19 cellular contexts compared by ENCODE assay signal in genomic region chr11:95886462-95886861, GRCh38. TPM values are rescaled to one million over a fixed set of nuclear protein-coding genes. Genes with fewer than 3 reads are reported as not detected.
DNase-seq lines count a peak whose midpoint lies in the region; ATAC-seq, FAIRE-seq and TF ChIP-seq lines count a peak whose summit lies in the region.
"Had no signal": no experiment of that assay in that cellular context is flagged by ENCODE, and none has a peak within 500 bp of the region (broad histone marks: within the 10 kb centered on the region; RNA-seq: fewer than 3 reads in every experiment).

No MANE protein-coding gene starts in this region.

- no peak overlapping the region for H3K4me2 ChIP-seq in astrocyte (ENCODE audit: low read length)

- no peak overlapping the region for H2AFZ ChIP-seq in astrocyte (ENCODE audit: low read depth, low read length)

- H3K36me3 ChIP-seq in astrocyte (ENCODE audit: insufficient read depth, low read length), result peaks cover 6% of the 10 kb centered on the region

- no peak overlapping the region for H3K4me3 Mint-ChIP-seq in astrocyte (ENCODE audit: unreplicated experiment)
- H3K4me3 Mint-ChIP-seq: CD4-positive, CD25-positive, alpha-beta regulatory T cell; CD8-positive, alpha-beta memory T cell; IgD-negative memory B cell had no signal

- DNase-seq in ELR (ENCODE audit: low read depth), result peak; percentile 18
- no peak for DNase-seq in astrocyte (ENCODE audit: low read depth)
- peak; percentile 14 for DNase-seq in iris pigment epithelial cell (ENCODE audit: low read depth)
- no peak for DNase-seq in stimulated activated naive CD4-positive, alpha-beta T cell treated with Interleukin-2 at 50 U/mL for 16 hours (lab: John Stamatoyannopoulos, UW)
- DNase-seq in NAMALWA (ENCODE audit: low spot score), result no peak
- DNase-seq: BE2C; C1 segment of cervical spinal cord; CD4-positive, CD25-positive, alpha-beta regulatory T cell; CD8-positive, alpha-beta memory T cell; COR-L47; DMS 273 treated with DMSO at 0.1 percent for 48 hours; DMS53; DND-41; GF-D8; GOT3; H7 had no signal

- no peaks in the 10 kb centered on the region for H3K27me3 ChIP-seq in astrocyte (ENCODE audit: insufficient read depth, low read length)
- H3K27me3 ChIP-seq: BE2C had no signal

- H3K4me1 Mint-ChIP-seq in astrocyte (ENCODE audit: low read depth, unreplicated experiment), result peaks cover 27% of the 10 kb centered on the region

- H3K36me3 Mint-ChIP-seq in astrocyte (ENCODE audit: low read depth, unreplicated experiment), result peaks cover 10% of the 10 kb centered on the region

- no peak overlapping the region for H3K4me3 ChIP-seq in astrocyte (ENCODE audit: insufficient read depth, low read depth, low read length)

- FAIRE-seq in astrocyte (lab: Jason Lieb, UNC), result peak; percentile 17
- FAIRE-seq: HTR-8/SVneo had no signal

- H3K27me3 Mint-ChIP-seq in astrocyte (ENCODE audit: low read depth, unreplicated experiment), result no peaks in the 10 kb centered on the region
- H3K27me3 Mint-ChIP-seq: CD4-positive, CD25-positive, alpha-beta regulatory T cell; CD8-positive, alpha-beta memory T cell; IgD-negative memory B cell had no signal

- no peak for TF ChIP-seq CTCF in astrocyte (IDR thresholded peaks at IDR 0.05; ENCODE audit: insufficient read depth, low read depth, low read length)

- H4K20me1 ChIP-seq in astrocyte (ENCODE audit: insufficient read depth, low read length), result peaks cover 4% of the 10 kb centered on the region

- H3K79me2 ChIP-seq in astrocyte (ENCODE audit: insufficient read depth, low read length), result peaks cover 23% of the 10 kb centered on the region

- no peak overlapping the region for H3K9ac ChIP-seq in astrocyte (ENCODE audit: low read length)

- no peak overlapping the region for H3K27ac Mint-ChIP-seq in astrocyte (ENCODE audit: unreplicated experiment)
- H3K27ac Mint-ChIP-seq: CD4-positive, CD25-positive, alpha-beta regulatory T cell; CD8-positive, alpha-beta memory T cell; IgD-negative memory B cell had no signal

- H3K27ac ChIP-seq in astrocyte (ENCODE audit: low read depth, low read length), result no peak overlapping the region

- ATAC-seq in GM19397 (IDR thresholded peaks at IDR 0.05; ENCODE audit: unreplicated experiment), result no peak

- H3K9me3 ChIP-seq in astrocyte (ENCODE audit: insufficient read depth, low read depth, low read length), result no peaks in the 10 kb centered on the region
- H3K9me3 ChIP-seq: BE2C had no signal

- peaks cover 10% of the 10 kb centered on the region for H3K4me1 ChIP-seq in astrocyte (ENCODE audit: insufficient read depth, low read length)
- H3K4me1 ChIP-seq: BE2C had no signal

- no peaks in the 10 kb centered on the region for H3K9me3 Mint-ChIP-seq in astrocyte (ENCODE audit: unreplicated experiment)
- H3K9me3 Mint-ChIP-seq: CD4-positive, CD25-positive, alpha-beta regulatory T cell; CD8-positive, alpha-beta memory T cell; IgD-negative memory B cell had no signal

RNA-seq across cellular contexts. Expression of gene MTMR2, which starts 37.4 kb away (rescaled TPM):
- total RNA-seq in astrocyte, result 68.0 and 70.6 TPM in 2 replicates

Comparison
In these comparisons a context has a peak if more than half of its experiments do, and no peak if none do; other contexts are left out.
1. DNase-seq: peak in ELR (single experiment) and iris pigment epithelial cell (single experiment); none in astrocyte (single experiment), stimulated activated naive CD4-positive, alpha-beta T cell treated with Interleukin-2 at 50 U/mL for 16 hours (single experiment) and NAMALWA (single experiment).